ENCODE assay signal across 30 cellular contexts in the genomic region with DNA sequence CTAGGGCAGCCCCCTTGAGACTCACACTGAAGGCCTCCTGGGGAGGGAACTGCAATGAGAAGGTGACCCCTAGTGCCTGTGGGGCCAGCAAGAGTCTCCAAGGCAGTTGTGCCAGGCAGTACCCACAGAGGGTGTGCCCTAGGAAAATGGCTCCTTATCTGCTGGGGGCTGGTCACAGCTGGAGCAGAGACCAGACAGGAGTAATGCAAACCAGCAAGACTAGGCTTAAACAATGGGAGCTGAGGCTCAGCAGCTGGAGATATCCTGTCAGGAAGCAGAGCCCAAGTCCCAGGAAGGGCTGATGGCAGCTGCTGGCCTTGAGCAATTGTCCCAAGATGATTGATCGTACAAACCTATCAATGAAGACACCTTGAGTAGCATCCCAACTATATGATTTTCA. TPM values are rescaled to one million over a fixed set of nuclear protein-coding genes. Genes with fewer than 3 reads are reported as not detected.
"Had no signal": no experiment of that assay in that cellular context is flagged by ENCODE, and none has a peak within 500 bp of the region (broad histone marks: within the 10 kb centered on the region; RNA-seq: fewer than 3 reads in every experiment).

No MANE protein-coding gene starts in this region.

- H3K9me3 ChIP-seq: breast epithelium had no signal

- H3K4me3 ChIP-seq: breast epithelium, K562, SJSA1 had no signal

- H3K36me3 ChIP-seq: breast epithelium, SJSA1 had no signal

- H3K4me3 Mint-ChIP-seq: activated CD8-positive, alpha-beta memory T cell treated with anti-CD3 and anti-CD28 coated beads, Interleukin-2, amount 10 ng/mL, durations not matched to agents 7 days and 5 days; activated naive CD4-positive, alpha-beta T cell treated with anti-CD3 and anti-CD28 coated beads, Interleukin-2, amount 50 U/mL, for 24 hours; activated T-cell treated with anti-CD3 and anti-CD28 coated beads, Interleukin-2, amount 50 U/mL, for 24 hours; activated T-helper 1 cell treated with anti-CD3 and anti-CD28 coated beads, Interleukin-12 subunit alpha, Interleukin-12 subunit beta, Interleukin-2, Interleukin-4 antibody, amounts not matched to agents 30 ng/mL and 10 ng/mL and 1 ng/mL, durations not matched to agents 14 hours and 24 hours and 36 hours; T-helper 17 cell; WTC11 had no signal

- H3K27ac Mint-ChIP-seq: activated CD8-positive, alpha-beta memory T cell treated with anti-CD3 and anti-CD28 coated beads, Interleukin-2, amount 10 ng/mL, durations not matched to agents 7 days and 5 days; activated naive CD4-positive, alpha-beta T cell treated with anti-CD3 and anti-CD28 coated beads, Interleukin-2, amount 50 U/mL, for 24 hours; activated T-cell treated with anti-CD3 and anti-CD28 coated beads, Interleukin-2, amount 50 U/mL, for 24 hours; activated T-helper 1 cell treated with anti-CD3 and anti-CD28 coated beads, Interleukin-12 subunit alpha, Interleukin-12 subunit beta, Interleukin-2, Interleukin-4 antibody, amounts not matched to agents 30 ng/mL and 10 ng/mL and 1 ng/mL, durations not matched to agents 14 hours and 24 hours and 36 hours; T-helper 17 cell; WTC11 had no signal

- H3K36me3 Mint-ChIP-seq: activated CD8-positive, alpha-beta memory T cell treated with anti-CD3 and anti-CD28 coated beads, Interleukin-2, amount 10 ng/mL, durations not matched to agents 7 days and 5 days; activated naive CD4-positive, alpha-beta T cell treated with anti-CD3 and anti-CD28 coated beads, Interleukin-2, amount 50 U/mL, for 24 hours had no signal

- H3K27me3 ChIP-seq: breast epithelium had no signal

- H3K4me1 Mint-ChIP-seq: activated naive CD4-positive, alpha-beta T cell treated with anti-CD3 and anti-CD28 coated beads, Interleukin-2, amount 50 U/mL, for 24 hours; T-helper 17 cell had no signal

- H3K27ac ChIP-seq: SJSA1 had no signal

- H3K9me3 Mint-ChIP-seq: activated naive CD4-positive, alpha-beta T cell treated with anti-CD3 and anti-CD28 coated beads, Interleukin-2, amount 50 U/mL, for 24 hours; activated T-cell treated with anti-CD3 and anti-CD28 coated beads, Interleukin-2, amount 50 U/mL, for 24 hours; activated T-helper 1 cell treated with anti-CD3 and anti-CD28 coated beads, Interleukin-12 subunit alpha, Interleukin-12 subunit beta, Interleukin-2, Interleukin-4 antibody, amounts not matched to agents 30 ng/mL and 10 ng/mL and 1 ng/mL, durations not matched to agents 14 hours and 24 hours and 36 hours had no signal

- DNase-seq: activated CD4-positive, alpha-beta T cell treated with anti-CD3 and anti-CD28 coated beads for 48 hours; activated CD4-positive, alpha-beta T cell treated with anti-CD3 and anti-CD28 coated beads, Interleukin-2, amount 50 U/mL, for 4 hours; activated CD4-positive, CD25-positive, alpha-beta regulatory T cell treated with anti-CD3 and anti-CD28 coated beads, Interleukin-2, amount 50 U/mL, for 72 hours; activated CD8-positive, alpha-beta memory T cell treated with anti-CD3 and anti-CD28 coated beads, Interleukin-2, amount 10 ng/mL, durations not matched to agents 7 days and 5 days; activated effector memory CD4-positive, alpha-beta T cell treated with Interleukin-2 at 50 U/mL for 16 hours; activated naive CD4-positive, alpha-beta T cell; activated T-cell treated with anti-CD3 and anti-CD28 coated beads, Interleukin-2, amount 50 U/mL, for 24 hours; aorta; caudate nucleus; Karpas-422; MM.1S; NCI-H1105 treated with DMSO at 0.1 percent for 48 hours; NCI-H1436 treated with DMSO at 0.1 percent for 48 hours; NCI-H187; NCI-H2081 treated with DMSO at 0.1 percent for 48 hours; NCI-H2171; NCI-H2227 treated with DMSO at 0.1 percent for 48 hours; NCI-H446 treated with DMSO at 0.1 percent for 48 hours; NCI-H524 treated with DMSO at 0.1 percent for 48 hours; PC-3; SHP77; T-helper 17 cell; T-helper 9 cell had no signal

- H3K4me1 ChIP-seq: breast epithelium, SJSA1 had no signal

- FAIRE-seq: K562, RCC 7860 had no signal

- ATAC-seq: activated CD8-positive, alpha-beta memory T cell treated with anti-CD3 and anti-CD28 coated beads, Interleukin-2, amount 10 ng/mL, durations not matched to agents 7 days and 5 days; K562; PC-3; T-helper 17 cell; WTC11 had no signal

RNA-seq across cellular contexts. Expression of a gene that starts 41.1 kb away (rescaled TPM):
- total RNA-seq: SJSA1 had no signal
